In the genomic region with DNA sequence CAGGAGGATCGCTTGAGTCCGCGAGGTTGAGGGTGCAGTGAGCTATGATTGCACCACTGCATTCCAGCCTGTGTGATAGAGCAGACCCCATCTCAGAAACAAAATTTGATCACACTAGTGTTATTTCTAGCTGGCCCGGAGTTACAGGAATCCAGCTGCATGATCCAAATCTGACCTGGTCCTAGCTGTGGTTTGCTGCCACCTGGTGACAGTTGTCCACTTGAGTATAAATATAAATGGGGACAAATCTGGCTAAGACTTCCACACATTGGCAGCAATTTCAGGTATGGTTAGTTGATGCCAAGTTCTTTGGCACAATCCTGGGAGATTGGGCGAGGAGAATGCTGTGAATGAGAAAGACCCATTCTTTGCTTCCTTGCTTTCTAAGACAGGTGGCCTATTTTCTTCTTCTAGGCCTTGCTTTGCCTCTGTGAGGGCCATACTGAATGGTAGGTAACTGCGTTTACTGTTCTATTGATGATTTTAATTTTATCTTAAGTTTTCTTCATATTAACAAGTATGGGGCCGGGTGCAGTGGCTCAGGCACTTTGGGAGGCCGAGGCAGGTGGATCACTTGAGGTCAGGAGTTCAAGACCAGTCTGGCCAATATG, we compare ENCODE assay signal across 8 cellular contexts. TPM values are rescaled to one million over a fixed set of nuclear protein-coding genes. Genes with fewer than 3 reads are reported as not detected.
DNase-seq lines count a peak whose midpoint lies in the region; ATAC-seq and TF ChIP-seq lines count a peak whose summit lies in the region.

No MANE protein-coding gene starts in this region.

- no peaks in the 10 kb centered on the region for H3K27me3 ChIP-seq in layer of hippocampus (ENCODE audit: control insufficient read depth, insufficient read depth, low read length)

- no peaks in the 10 kb centered on the region for H3K27me3 Mint-ChIP-seq in chondrocyte (ENCODE audit: low read depth)

- ATAC-seq in GM21737 (IDR thresholded peaks at IDR 0.05; ENCODE audit: unreplicated experiment), result no peak

- no peaks in the 10 kb centered on the region for H3K9me3 Mint-ChIP-seq in chondrocyte (ENCODE audit: low read depth)

- peak overlapping the region; percentile 35 for H3K27ac ChIP-seq in layer of hippocampus (ENCODE audit: low read depth, low read length)

- peak; percentile 82 for TF ChIP-seq CTCF in chondrocyte (IDR thresholded peaks at IDR 0.05)

- peak overlapping the region; percentile 5 for H3K27ac Mint-ChIP-seq in chondrocyte (ENCODE audit: unreplicated experiment)

- in situ Hi-C loops in KBM-7 (cut with MboI; ENCODE audit: low pct_unique_long_range_greater_than_20kb, low sequenced_read_pairs), result no loop called here

- H3K4me3 Mint-ChIP-seq in chondrocyte (ENCODE audit: unreplicated experiment), result no peak overlapping the region

- H3K4me1 Mint-ChIP-seq in chondrocyte (ENCODE audit: low read depth), result peaks cover 53% of the 10 kb centered on the region

- no peaks in the 10 kb centered on the region for H3K36me3 Mint-ChIP-seq in chondrocyte (ENCODE audit: low read depth)

- DNase-seq in DMS53 treated with DMSO at 0.1 percent for 48 hours (lab: John Stamatoyannopoulos, UW; ENCODE audit: unreplicated experiment) (peak; percentile 12), KBM-7 (peak; percentile 61), chondrocyte (ENCODE audit: low spot score) (no peak), GDM1 (lab: John Stamatoyannopoulos, UW) (no peak)
- peak; percentile 22 for DNase-seq in activated CD4-positive, CD25-positive, alpha-beta regulatory T cell treated with anti-CD3 and anti-CD28 coated beads, Interleukin-2, amount 50 U/mL, for 16 hours (ENCODE audit: low read depth, low spot score)
- peak; percentile 24 to 45 for DNase-seq in stimulated activated CD4-positive, alpha-beta T cell treated with anti-CD3 and anti-CD28 coated beads, Interleukin-4, amount 100 ng/mL, for 4 hours

RNA-seq across cellular contexts. Expression of gene UBE2R2, which starts 35.4 kb away (rescaled TPM):
- 39.1 to 51.2 TPM (median 48.8 TPM) in 3 replicates for total RNA-seq in chondrocyte

RNA-seq across cellular contexts. Expression of gene PRSS3, which starts 57.0 kb away (rescaled TPM):
- total RNA-seq in chondrocyte, result not detected in 3 replicates

Comparison
In these comparisons a context has a peak if more than half of its experiments do, and no peak if none do; other contexts are left out.
1. DNase-seq: peak in DMS53 treated with DMSO at 0.1 percent for 48 hours (single experiment), KBM-7 (single experiment), activated CD4-positive, CD25-positive, alpha-beta regulatory T cell treated with anti-CD3 and anti-CD28 coated beads, Interleukin-2, amount 50 U/mL, for 16 hours (single experiment) and stimulated activated CD4-positive, alpha-beta T cell treated with anti-CD3 and anti-CD28 coated beads, Interleukin-4, amount 100 ng/mL, for 4 hours (2 of 2); none in chondrocyte (single experiment) and GDM1 (single experiment).